ENCODE assay signal across 1 cellular context in genomic region chr2:234469972-234470371, GRCh38.
TF ChIP-seq lines count a peak whose summit lies in the region.

No MANE protein-coding gene starts in this region.

TF ChIP-seq in H1, 55 proteins besides CTCF, POLR2A, EP300 and RAD21 (continued from another document):
- TF ChIP-seq, protein P1, sequence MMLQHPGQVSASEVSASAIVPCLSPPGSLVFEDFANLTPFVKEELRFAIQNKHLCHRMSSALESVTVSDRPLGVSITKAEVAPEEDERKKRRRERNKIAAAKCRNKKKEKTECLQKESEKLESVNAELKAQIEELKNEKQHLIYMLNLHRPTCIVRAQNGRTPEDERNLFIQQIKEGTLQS (IDR thresholded peaks at IDR 0.05; ENCODE audit: insufficient read depth, low read depth, low read length) = no peak
- no peak for TF ChIP-seq SP4 (IDR thresholded peaks at IDR 0.05; ENCODE audit: low read length)
- TF ChIP-seq GABPA (IDR thresholded peaks at IDR 0.05; ENCODE audit: borderline replicate concordance, insufficient read depth, low read length) = no peak
- no peak for TF ChIP-seq TBP (IDR thresholded peaks at IDR 0.05; ENCODE audit: low read depth, low read length)
- TF ChIP-seq CREB1 (IDR thresholded peaks at IDR 0.05) = no peak
- no peak for TF ChIP-seq KDM4A (IDR thresholded peaks at IDR 0.05; ENCODE audit: low read depth, low read length, severe bottlenecking)
- TF ChIP-seq TAF1 (IDR thresholded peaks at IDR 0.05; ENCODE audit: low read depth, low read length) = no peak
- no peak for TF ChIP-seq CBX8 (IDR thresholded peaks at IDR 0.05; ENCODE audit: borderline replicate concordance, low read depth, low read length)
- no peak for TF ChIP-seq SAP30 (IDR thresholded peaks at IDR 0.05; ENCODE audit: insufficient read depth, insufficient replicate concordance, low read length)
- TF ChIP-seq YY1 (IDR thresholded peaks at IDR 0.05; ENCODE audit: low read depth, low read length) = no peak
- TF ChIP-seq KDM1A (IDR thresholded peaks at IDR 0.05; ENCODE audit: borderline replicate concordance, low read length) = no peak
- no peak for TF ChIP-seq BRCA1 (IDR thresholded peaks at IDR 0.05; ENCODE audit: low read depth, low read length)
- no peak for TF ChIP-seq RNF2 (IDR thresholded peaks at IDR 0.05; ENCODE audit: borderline replicate concordance, low read depth, low read length, missing control alignments, poor library complexity, severe bottlenecking)
- TF ChIP-seq, protein P2, sequence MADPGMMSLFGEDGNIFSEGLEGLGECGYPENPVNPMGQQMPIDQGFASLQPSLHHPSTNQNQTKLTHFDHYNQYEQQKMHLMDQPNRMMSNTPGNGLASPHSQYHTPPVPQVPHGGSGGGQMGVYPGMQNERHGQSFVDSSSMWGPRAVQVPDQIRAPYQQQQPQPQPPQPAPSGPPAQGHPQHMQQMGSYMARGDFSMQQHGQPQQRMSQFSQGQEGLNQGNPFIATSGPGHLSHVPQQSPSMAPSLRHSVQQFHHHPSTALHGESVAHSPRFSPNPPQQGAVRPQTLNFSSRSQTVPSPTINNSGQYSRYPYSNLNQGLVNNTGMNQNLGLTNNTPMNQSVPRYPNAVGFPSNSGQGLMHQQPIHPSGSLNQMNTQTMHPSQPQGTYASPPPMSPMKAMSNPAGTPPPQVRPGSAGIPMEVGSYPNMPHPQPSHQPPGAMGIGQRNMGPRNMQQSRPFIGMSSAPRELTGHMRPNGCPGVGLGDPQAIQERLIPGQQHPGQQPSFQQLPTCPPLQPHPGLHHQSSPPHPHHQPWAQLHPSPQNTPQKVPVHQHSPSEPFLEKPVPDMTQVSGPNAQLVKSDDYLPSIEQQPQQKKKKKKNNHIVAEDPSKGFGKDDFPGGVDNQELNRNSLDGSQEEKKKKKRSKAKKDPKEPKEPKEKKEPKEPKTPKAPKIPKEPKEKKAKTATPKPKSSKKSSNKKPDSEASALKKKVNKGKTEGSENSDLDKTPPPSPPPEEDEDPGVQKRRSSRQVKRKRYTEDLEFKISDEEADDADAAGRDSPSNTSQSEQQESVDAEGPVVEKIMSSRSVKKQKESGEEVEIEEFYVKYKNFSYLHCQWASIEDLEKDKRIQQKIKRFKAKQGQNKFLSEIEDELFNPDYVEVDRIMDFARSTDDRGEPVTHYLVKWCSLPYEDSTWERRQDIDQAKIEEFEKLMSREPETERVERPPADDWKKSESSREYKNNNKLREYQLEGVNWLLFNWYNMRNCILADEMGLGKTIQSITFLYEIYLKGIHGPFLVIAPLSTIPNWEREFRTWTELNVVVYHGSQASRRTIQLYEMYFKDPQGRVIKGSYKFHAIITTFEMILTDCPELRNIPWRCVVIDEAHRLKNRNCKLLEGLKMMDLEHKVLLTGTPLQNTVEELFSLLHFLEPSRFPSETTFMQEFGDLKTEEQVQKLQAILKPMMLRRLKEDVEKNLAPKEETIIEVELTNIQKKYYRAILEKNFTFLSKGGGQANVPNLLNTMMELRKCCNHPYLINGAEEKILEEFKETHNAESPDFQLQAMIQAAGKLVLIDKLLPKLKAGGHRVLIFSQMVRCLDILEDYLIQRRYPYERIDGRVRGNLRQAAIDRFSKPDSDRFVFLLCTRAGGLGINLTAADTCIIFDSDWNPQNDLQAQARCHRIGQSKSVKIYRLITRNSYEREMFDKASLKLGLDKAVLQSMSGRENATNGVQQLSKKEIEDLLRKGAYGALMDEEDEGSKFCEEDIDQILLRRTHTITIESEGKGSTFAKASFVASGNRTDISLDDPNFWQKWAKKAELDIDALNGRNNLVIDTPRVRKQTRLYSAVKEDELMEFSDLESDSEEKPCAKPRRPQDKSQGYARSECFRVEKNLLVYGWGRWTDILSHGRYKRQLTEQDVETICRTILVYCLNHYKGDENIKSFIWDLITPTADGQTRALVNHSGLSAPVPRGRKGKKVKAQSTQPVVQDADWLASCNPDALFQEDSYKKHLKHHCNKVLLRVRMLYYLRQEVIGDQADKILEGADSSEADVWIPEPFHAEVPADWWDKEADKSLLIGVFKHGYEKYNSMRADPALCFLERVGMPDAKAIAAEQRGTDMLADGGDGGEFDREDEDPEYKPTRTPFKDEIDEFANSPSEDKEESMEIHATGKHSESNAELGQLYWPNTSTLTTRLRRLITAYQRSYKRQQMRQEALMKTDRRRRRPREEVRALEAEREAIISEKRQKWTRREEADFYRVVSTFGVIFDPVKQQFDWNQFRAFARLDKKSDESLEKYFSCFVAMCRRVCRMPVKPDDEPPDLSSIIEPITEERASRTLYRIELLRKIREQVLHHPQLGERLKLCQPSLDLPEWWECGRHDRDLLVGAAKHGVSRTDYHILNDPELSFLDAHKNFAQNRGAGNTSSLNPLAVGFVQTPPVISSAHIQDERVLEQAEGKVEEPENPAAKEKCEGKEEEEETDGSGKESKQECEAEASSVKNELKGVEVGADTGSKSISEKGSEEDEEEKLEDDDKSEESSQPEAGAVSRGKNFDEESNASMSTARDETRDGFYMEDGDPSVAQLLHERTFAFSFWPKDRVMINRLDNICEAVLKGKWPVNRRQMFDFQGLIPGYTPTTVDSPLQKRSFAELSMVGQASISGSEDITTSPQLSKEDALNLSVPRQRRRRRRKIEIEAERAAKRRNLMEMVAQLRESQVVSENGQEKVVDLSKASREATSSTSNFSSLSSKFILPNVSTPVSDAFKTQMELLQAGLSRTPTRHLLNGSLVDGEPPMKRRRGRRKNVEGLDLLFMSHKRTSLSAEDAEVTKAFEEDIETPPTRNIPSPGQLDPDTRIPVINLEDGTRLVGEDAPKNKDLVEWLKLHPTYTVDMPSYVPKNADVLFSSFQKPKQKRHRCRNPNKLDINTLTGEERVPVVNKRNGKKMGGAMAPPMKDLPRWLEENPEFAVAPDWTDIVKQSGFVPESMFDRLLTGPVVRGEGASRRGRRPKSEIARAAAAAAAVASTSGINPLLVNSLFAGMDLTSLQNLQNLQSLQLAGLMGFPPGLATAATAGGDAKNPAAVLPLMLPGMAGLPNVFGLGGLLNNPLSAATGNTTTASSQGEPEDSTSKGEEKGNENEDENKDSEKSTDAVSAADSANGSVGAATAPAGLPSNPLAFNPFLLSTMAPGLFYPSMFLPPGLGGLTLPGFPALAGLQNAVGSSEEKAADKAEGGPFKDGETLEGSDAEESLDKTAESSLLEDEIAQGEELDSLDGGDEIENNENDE (IDR thresholded peaks at IDR 0.05; ENCODE audit: insufficient replicate concordance, low read length) = no peak
- TF ChIP-seq MAFK (IDR thresholded peaks at IDR 0.05; ENCODE audit: low read depth, low read length) = no peak
